Comparison of ENCODE assay signal across 19 cellular contexts in the genomic region with DNA sequence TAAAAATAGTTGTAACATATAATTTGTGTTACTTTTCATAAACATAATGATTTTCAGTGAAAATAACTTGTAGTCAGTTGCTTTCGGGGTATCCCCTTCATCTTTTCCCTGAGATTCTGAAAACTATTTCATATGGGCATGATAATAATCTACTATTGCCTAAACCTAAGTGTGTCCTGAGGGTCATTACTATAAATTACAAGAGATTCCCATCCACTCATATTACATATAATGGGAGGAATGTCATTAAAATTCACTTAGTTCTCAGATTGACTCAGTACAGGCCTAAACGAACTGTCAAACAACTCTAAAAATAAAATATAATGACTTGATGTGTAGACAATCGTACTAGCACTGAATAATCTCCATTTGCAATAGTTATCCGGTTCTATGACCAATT.
"Had no signal": no experiment of that assay in that cellular context is flagged by ENCODE, and none has a peak within 500 bp of the region (broad histone marks: within the 10 kb centered on the region; RNA-seq: fewer than 3 reads in every experiment).

No MANE protein-coding gene starts in this region.

- DNase-seq: Kasumi-1, MM.1S, NCI-H1048, NCI-H1105, NCI-H1417, NCI-H1436 treated with DMSO at 0.1 percent for 48 hours, NCI-H1694, NCI-H187 treated with DMSO at 0.1 percent for 48 hours, NCI-H2029 treated with DMSO at 0.1 percent for 48 hours, NCI-H2171, NCI-H226, NCI-H446, NCI-H510A, NCI-H526 treated with DMSO at 0.1 percent for 48 hours, Right ventricle myocardium superior, RPMI8226, SIG-M5, T-helper 2 cell had no signal

- ATAC-seq: K562 had no signal
